In genomic region chr1:187228790-187229189, GRCh38 we compare ENCODE assay signal across 26 cellular contexts.
"Had no signal": no experiment of that assay in that cellular context is flagged by ENCODE, and none has a peak within 500 bp of the region (broad histone marks: within the 10 kb centered on the region; RNA-seq: fewer than 3 reads in every experiment).

No MANE protein-coding gene starts in this region.

- H3K4me1 ChIP-seq: stomach, suprapubic skin, testis, thyroid gland, tibial artery, tibial nerve, transverse colon, upper lobe of left lung, upper lobe of right lung, uterus, vagina had no signal

- FAIRE-seq: urothelium cell line had no signal

- H3K4me3 ChIP-seq: stomach, suprapubic skin, testis, thoracic aorta, thyroid gland, tibial artery, tibial nerve, transverse colon, upper lobe of left lung, upper lobe of right lung, uterus, vagina had no signal

- ATAC-seq: stimulated activated effector memory CD8-positive, alpha-beta T cell treated with anti-CD3 and anti-CD28 coated beads, Interleukin-12 subunit alpha, Interleukin-12 subunit beta, amount 100 ng/mL, for 72 hours; stimulated activated memory B cell treated with anti-CD40 and anti-IgM and Interleukin-4, amounts not matched to agents 10 μg/mL and 1 μg/mL and 100 μg/mL, for 72 hours; stimulated activated naive B cell treated with anti-CD40 and anti-IgM and Interleukin-4, amounts not matched to agents 10 μg/mL and 1 μg/mL and 100 μg/mL, for 72 hours; stimulated activated naive CD8-positive, alpha-beta T cell treated with anti-CD3 and anti-CD28 coated beads, Interleukin-15, amount 100 ng/mL, for 72 hours; stimulated activated naive CD8-positive, alpha-beta T cell treated with anti-CD3 and anti-CD28 coated beads, Interleukin-15, Interleukin-2, amounts not matched to agents 100 U/mL and 50 U/mL, for 24 hours had no signal

- DNase-seq: stimulated activated CD4-positive, alpha-beta T cell treated with anti-CD3 and anti-CD28 coated beads, Interleukin-2, amount 100 ng/mL, for 48 hours; stimulated activated CD4-positive, alpha-beta T cell treated with anti-CD3 and anti-CD28 coated beads, Interleukin-4, amount 100 ng/mL, for 1 hour; stimulated activated CD4-positive, alpha-beta T cell treated with anti-CD3 and anti-CD28 coated beads, Interleukin-4, amount 100 ng/mL, for 24 hours; stimulated activated CD4-positive, alpha-beta T cell treated with anti-CD3 and anti-CD28 coated beads, Interleukin-4, amount 100 ng/mL, for 4 hours; stimulated activated CD8-positive, alpha-beta memory T cell treated with anti-CD3 and anti-CD28 coated beads, Interleukin-4, amount 100 ng/mL, for 48 hours; stimulated activated naive B cell treated with anti-CD40 and anti-IgM and Interleukin-4, amounts not matched to agents 10 μg/mL and 1 μg/mL and 100 μg/mL, for 72 hours; stimulated activated naive CD4-positive, alpha-beta T cell; stimulated activated naive CD4-positive, alpha-beta T cell treated with Interleukin-2 at 50 U/mL for 16 hours; stimulated activated naive CD8-positive, alpha-beta T cell treated with anti-CD3 and anti-CD28 coated beads, Interleukin-15, amount 100 ng/mL, for 72 hours; stimulated activated naive CD8-positive, alpha-beta T cell treated with anti-CD3 and anti-CD28 coated beads, Interleukin-15, Interleukin-2, amounts not matched to agents 100 U/mL and 50 U/mL, for 24 hours; stomach; substantia nigra; testis; thyroid gland; tibial artery; transverse colon; upper lobe of left lung; upper lobe of right lung; uterus had no signal

- H3K9me3 ChIP-seq: stomach, testis, thoracic aorta, thyroid gland, tibial artery, transverse colon, upper lobe of right lung, uterus, vagina had no signal

- H3K27ac ChIP-seq: stomach, suprapubic skin, testis, thoracic aorta, thyroid gland, tibial artery, tibial nerve, transverse colon, upper lobe of left lung, upper lobe of right lung, uterus, vagina had no signal

- H3K36me3 ChIP-seq: stomach, suprapubic skin, thoracic aorta, thyroid gland, tibial artery, tibial nerve, transverse colon, upper lobe of left lung, upper lobe of right lung, uterus, vagina had no signal

- H3K27me3 ChIP-seq: stomach, suprapubic skin, testis, thyroid gland, tibial artery, tibial nerve, transverse colon, upper lobe of left lung, upper lobe of right lung, uterus, vagina had no signal
